In the genomic region with DNA sequence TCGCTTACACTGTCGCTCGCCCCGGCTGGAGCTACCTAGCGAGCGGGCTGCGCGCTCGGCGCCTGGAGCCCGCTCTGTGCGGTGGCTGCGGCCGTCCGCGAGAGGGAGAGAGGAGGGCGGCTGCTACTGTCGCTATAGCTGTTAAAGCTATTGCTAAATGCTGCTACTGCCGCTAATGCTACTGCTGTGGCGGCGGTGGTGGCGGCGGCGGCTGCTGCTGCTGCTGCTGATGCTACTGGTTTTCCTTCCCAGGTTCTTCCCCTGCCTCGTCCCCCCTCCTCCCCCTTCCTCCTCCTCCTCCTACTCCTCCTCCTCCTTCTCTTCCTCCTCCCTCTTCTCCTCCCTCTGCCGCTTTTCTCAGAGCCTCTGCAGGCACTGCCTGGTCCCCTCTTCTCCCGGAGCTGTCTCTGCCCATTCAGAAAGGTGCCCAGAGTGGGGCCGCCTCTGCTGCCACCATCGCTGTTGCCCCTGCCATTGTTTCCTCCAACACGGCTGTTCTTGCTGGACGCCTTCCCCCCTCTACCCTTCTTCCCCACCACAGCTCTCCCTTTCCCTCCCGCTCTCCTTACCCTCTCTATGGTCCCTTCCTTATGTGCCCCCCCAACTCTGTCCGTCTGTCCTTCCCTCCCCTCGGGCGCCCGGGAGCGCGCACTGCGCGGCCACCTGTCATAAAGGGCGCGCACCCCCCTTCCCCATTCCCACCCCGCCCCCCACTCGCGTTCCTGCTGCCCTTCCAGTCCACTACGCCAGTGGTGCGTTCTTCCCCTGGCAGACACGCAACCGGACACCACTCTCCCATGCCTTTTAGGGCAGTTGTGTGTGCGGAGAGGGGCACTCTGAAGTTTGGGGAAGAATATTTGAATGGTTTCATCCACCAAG, we compare ENCODE assay signal across 8 cellular contexts. TPM values are rescaled to one million over a fixed set of nuclear protein-coding genes. Genes with fewer than 3 reads are reported as not detected.
DNase-seq lines count a peak whose midpoint lies in the region; ATAC-seq, FAIRE-seq and TF ChIP-seq lines count a peak whose summit lies in the region.

A gene (minus strand): TSS at position 243 of the 879 bp plus-strand sequence.

- TF ChIP-seq CTCF in 22Rv1 (IDR thresholded peaks at IDR 0.05) (peak; percentile 36; the same call in 1 of the 2 replicates), body of pancreas (IDR thresholded peaks at IDR 0.05) (peak in 4 of 7 experiments; percentile 21 to 29 (median 26)), kidney (IDR thresholded peaks at IDR 0.05; ENCODE audit: borderline replicate concordance, extremely low read depth, insufficient read depth) (no peak)

- no peaks in the 10 kb centered on the region for H3K9me3 ChIP-seq in body of pancreas
- no peaks in the 10 kb centered on the region for H3K9me3 ChIP-seq in kidney (ENCODE audit: control insufficient read depth in 1 of 2, low read length in 2 of 2)

- 7 to 11% methylated on average over 18 to 30 of the region's 50 CpGs for WGBS in body of pancreas, 2 donors

- H3K36me3 ChIP-seq in body of pancreas (replicated peaks in 1 of 2; ENCODE audit: insufficient read depth in 1 of 2, low read depth in 2 of 2) (no peaks in the 10 kb centered on the region), kidney (ENCODE audit: control insufficient read depth in 1 of 2, insufficient read depth in 2 of 2, low read length in 2 of 2) (no peaks in the 10 kb centered on the region)

- intact Hi-C loops in body of pancreas (cut with DNase I) (no loop called here), kidney (cut with DNase I) (no loop called here)

- H3K4me3 ChIP-seq in body of pancreas (peak within 1 kb of the TSS; percentile 13 to 25), kidney (ENCODE audit: low read length in 2 of 2) (peak within 1 kb of the TSS; percentile 50 to 58)

- no peaks in the 10 kb centered on the region for H3K27me3 ChIP-seq in body of pancreas

- peak in 1 of 3 donors; percentile 23 for TF ChIP-seq POLR2A in body of pancreas (IDR thresholded peaks at IDR 0.05)

- no peak for FAIRE-seq in kidney (lab: Jason Lieb, UNC)

- H3K4me1 ChIP-seq in body of pancreas (no peaks in the 10 kb centered on the region), kidney (ENCODE audit: control insufficient read depth in 1 of 2, insufficient read depth in 1 of 2, low read depth in 1 of 2, low read length in 2 of 2) (no peaks in the 10 kb centered on the region)

- H3K9ac ChIP-seq in kidney (ENCODE audit: low read length in 2 of 2), result no peak within 1 kb of the TSS

- ATAC-seq in GM18502 (IDR thresholded peaks at IDR 0.05; ENCODE audit: poor library complexity, unreplicated experiment) (peak; percentile 66), HG02885 (IDR thresholded peaks at IDR 0.05; ENCODE audit: poor library complexity, unreplicated experiment) (peak; percentile 59), body of pancreas (peak; percentile 70)

- DNase-seq in NCI-H524 treated with DMSO at 0.1 percent for 48 hours (lab: John Stamatoyannopoulos, UW) (peak; percentile 8), body of pancreas (peak in 3 of 4 donors; percentile 30 to 53 (median 40)), kidney (peak; percentile 71), NCI-H226 (no peak)
- DNase-seq in stimulated activated CD4-positive, alpha-beta T cell treated with anti-CD3 and anti-CD28 coated beads, Interleukin-4, amount 100 ng/mL, for 48 hours (ENCODE audit: low read depth in 2 of 2), result peak; percentile 3 to 21

- H3K27ac ChIP-seq in 22Rv1 (peak within 1 kb of the TSS; percentile 49), body of pancreas (peak within 1 kb of the TSS; percentile 54 to 82 (median 80)), kidney (ENCODE audit: low read depth in 2 of 2, low read length in 2 of 2) (peak within 1 kb of the TSS; percentile 57 to 65)

RNA-seq across cellular contexts. Expression of the gene that starts here (rescaled TPM):
- total RNA-seq in body of pancreas (1 to 10 TPM; 2.3 to 2.9 TPM), kidney (6.0 TPM)
- polyA plus RNA-seq in kidney (ENCODE audit: insufficient read depth, low read depth, low replicate concordance), result 0.54 TPM
